Comparison of ENCODE assay signal across 8 cellular contexts in genomic region chr9:97468658-97469448, GRCh38. TPM values are rescaled to one million over a fixed set of nuclear protein-coding genes. Genes with fewer than 3 reads are reported as not detected.
DNase-seq lines count a peak whose midpoint lies in the region; ATAC-seq and TF ChIP-seq lines count a peak whose summit lies in the region.

No MANE protein-coding gene starts in this region.

- ATAC-seq in GM19351 (IDR thresholded peaks at IDR 0.05; ENCODE audit: unreplicated experiment) = peak; percentile 82
- peak; percentile 85 for ATAC-seq in HG03342 (IDR thresholded peaks at IDR 0.05; ENCODE audit: unreplicated experiment)
- ATAC-seq in naive thymus-derived CD8-positive, alpha-beta T cell = peak; percentile 30 to 54
- peak; percentile 93 to 96 for ATAC-seq in upper lobe of left lung (ENCODE audit: low FRiP score in 2 of 2)

- no peaks in the 10 kb centered on the region for H3K27me3 Mint-ChIP-seq in Calu3 (ENCODE audit: unreplicated experiment)
- no peaks in the 10 kb centered on the region for H3K27me3 Mint-ChIP-seq in naive thymus-derived CD8-positive, alpha-beta T cell

- CTCF ChIA-PET in Calu3 (lab: Charles Lee) = interaction anchor here (0.6 to 2.2 kb wide), 3 partner anchors 33 to 147 kb away, joined by 5 to 20 read pairs (median 6); partner anchors contain the start of gene TMOD1

- H3K4me1 ChIP-seq in upper lobe of left lung = peaks cover 0 to 14% (median 8%) of the 10 kb centered on the region in 4 donors

- H3K36me3 Mint-ChIP-seq in Calu3 (ENCODE audit: insufficient read depth, unreplicated experiment) = no peaks in the 10 kb centered on the region
- H3K36me3 Mint-ChIP-seq in naive thymus-derived CD8-positive, alpha-beta T cell = peaks cover 0 to 70% (median 9%) of the 10 kb centered on the region in 3 donors

- TF ChIP-seq EP300 in upper lobe of left lung (IDR thresholded peaks at IDR 0.05) = no peak

- no peak for TF ChIP-seq CTCF in Calu3 (IDR thresholded peaks at IDR 0.05; ENCODE audit: unreplicated experiment)
- peak; percentile 67 to 89 (median 72) for TF ChIP-seq CTCF in upper lobe of left lung (IDR thresholded peaks at IDR 0.05)

- no peak for TF ChIP-seq POLR2A in upper lobe of left lung (IDR thresholded peaks at IDR 0.05)

- DNase-seq in Calu3 (peak; percentile 23), NCI-H460 (ENCODE audit: extremely low read depth, low read depth) (peak; percentile 76), fibroblast of peridontal ligament (ENCODE audit: extremely low read depth) (peak; percentile 66), upper lobe of left lung (peak; percentile 11 to 73)
- DNase-seq in activated CD8-positive, alpha-beta memory T cell treated with anti-CD3 and anti-CD28 coated beads, Interleukin-2, amount 50 U/mL, for 48 hours = peak; percentile 60
- DNase-seq in naive thymus-derived CD8-positive, alpha-beta T cell = peak in 6 of 10 donors; percentile 2 to 31 (median 12)

- WGBS in upper lobe of left lung, 2 donors = 86 to 87% methylated on average over 4 of the region's 4 CpGs

- H3K9me3 Mint-ChIP-seq in Calu3 (ENCODE audit: low read depth, unreplicated experiment) = no peaks in the 10 kb centered on the region
- no peaks in the 10 kb centered on the region for H3K9me3 Mint-ChIP-seq in naive thymus-derived CD8-positive, alpha-beta T cell

- H3K9me3 ChIP-seq in upper lobe of left lung = no peaks in the 10 kb centered on the region

- H3K27ac ChIP-seq in upper lobe of left lung = peak overlapping the region in 2 of 4 donors; percentile 17 to 54

- no peak overlapping the region for H3K4me3 Mint-ChIP-seq in Calu3 (ENCODE audit: low read depth, unreplicated experiment)
- H3K4me3 Mint-ChIP-seq in naive thymus-derived CD8-positive, alpha-beta T cell = no peak overlapping the region

- no peak overlapping the region for H3K27ac Mint-ChIP-seq in Calu3 (ENCODE audit: unreplicated experiment)
- H3K27ac Mint-ChIP-seq in naive thymus-derived CD8-positive, alpha-beta T cell = peak overlapping the region in 2 of 10 donors; percentile 60 to 64

- H3K4me1 Mint-ChIP-seq in Calu3 (ENCODE audit: low read depth, unreplicated experiment) = no peaks in the 10 kb centered on the region
- peaks cover 0 to 3% (median 0%) of the 10 kb centered on the region in 4 donors for H3K4me1 Mint-ChIP-seq in naive thymus-derived CD8-positive, alpha-beta T cell

- no TSS peak for BruUV-seq in Calu3 (replicated peaks; lab: Mats Ljungman, UMichigan)

- POLR2A ChIA-PET in naive thymus-derived CD8-positive, alpha-beta T cell (lab: Charles Lee) = no interaction called here

- H3K36me3 ChIP-seq in upper lobe of left lung = peaks cover 5 to 41% (median 9%) of the 10 kb centered on the region in 4 donors

- no peaks in the 10 kb centered on the region for H3K27me3 ChIP-seq in upper lobe of left lung

- intact Hi-C loops in Calu3 (cut with micrococcal nuclease; ENCODE audit: unreplicated experiment) = loop anchor here (5.0 kb wide), 2 partner anchors 128 to 148 kb away; no protein-coding TSS in a partner anchor

- H3K4me3 ChIP-seq in upper lobe of left lung = no peak overlapping the region

RNA-seq across cellular contexts. Expression of gene TMOD1, which starts 32.6 kb away (rescaled TPM):
- total RNA-seq in Calu3 (2022) (0.14 and 0.15 TPM in 2 replicates), upper lobe of left lung (10 to 100 TPM in 1 of 6 donors, 1 to 10 TPM in 5; 4.4 to 12.6 (median 8.8) TPM)
- total RNA-seq in NCI-H460 (2014; rRNA removed; shearing (Covaris generic)) = 1.9 and 2.2 TPM in 2 replicates
- polyA plus RNA-seq in NCI-H460 (2014; cell fraction: nucleus; rRNA removed) = 1.3 and 1.7 TPM in 2 replicates
- total RNA-seq in naive thymus-derived CD8-positive, alpha-beta T cell = 1 to 10 TPM in 1 of 2 experiments, under 1 TPM in 1; 0.96 to 1.6 TPM
- 1 to 10 TPM in 2 of 3 donors, under 1 TPM in 1; 0.92 to 2.7 (median 1.2) TPM for polyA plus RNA-seq in naive thymus-derived CD8-positive, alpha-beta T cell

RNA-seq across cellular contexts. Expression of gene TDRD7, which starts 57.0 kb away (rescaled TPM):
- total RNA-seq in Calu3 (2022) (15.5 and 21.7 TPM in 2 replicates), upper lobe of left lung (10 to 100 TPM in 5 of 6 donors, 1 to 10 TPM in 1; 9.0 to 21.0 (median 15.3) TPM)
- total RNA-seq in NCI-H460 (2014; rRNA removed; shearing (Covaris generic)) = 7.5 and 8.4 TPM in 2 replicates
- 6.3 and 6.9 TPM in 2 replicates for polyA plus RNA-seq in NCI-H460 (2014; cell fraction: nucleus; rRNA removed)
- total RNA-seq in naive thymus-derived CD8-positive, alpha-beta T cell = 10 to 100 TPM; 10.2 to 10.6 TPM
- polyA plus RNA-seq in naive thymus-derived CD8-positive, alpha-beta T cell = 1 to 10 TPM; 2.5 to 5.0 (median 3.0) TPM

Comparison
In these comparisons a context has a peak if more than half of its experiments do, and no peak if none do; other contexts are left out.
1. DNase-seq: peak in every context shown above with its lines; median percentile 76 in NCI-H460; 66 in fibroblast of peridontal ligament; 60 in activated CD8-positive, alpha-beta memory T cell treated with anti-CD3 and anti-CD28 coated beads, Interleukin-2, amount 50 U/mL, for 48 hours; 42 in upper lobe of left lung; 23 in Calu3; 12 in naive thymus-derived CD8-positive, alpha-beta T cell.
2. ATAC-seq: peak in every context shown above with its lines; median percentile 94 in upper lobe of left lung; 85 in HG03342; 82 in GM19351; 42 in naive thymus-derived CD8-positive, alpha-beta T cell.